ENCODE assay signal across 1 cellular context in genomic region chr5:132177691-132178149, GRCh38.
TF ChIP-seq lines count a peak whose summit lies in the region.

No MANE protein-coding gene starts in this region.

TF ChIP-seq in K562, 482 proteins besides CTCF, POLR2A, EP300 and RAD21 (continued from another document and continues in another):
- TF ChIP-seq, protein P1, sequence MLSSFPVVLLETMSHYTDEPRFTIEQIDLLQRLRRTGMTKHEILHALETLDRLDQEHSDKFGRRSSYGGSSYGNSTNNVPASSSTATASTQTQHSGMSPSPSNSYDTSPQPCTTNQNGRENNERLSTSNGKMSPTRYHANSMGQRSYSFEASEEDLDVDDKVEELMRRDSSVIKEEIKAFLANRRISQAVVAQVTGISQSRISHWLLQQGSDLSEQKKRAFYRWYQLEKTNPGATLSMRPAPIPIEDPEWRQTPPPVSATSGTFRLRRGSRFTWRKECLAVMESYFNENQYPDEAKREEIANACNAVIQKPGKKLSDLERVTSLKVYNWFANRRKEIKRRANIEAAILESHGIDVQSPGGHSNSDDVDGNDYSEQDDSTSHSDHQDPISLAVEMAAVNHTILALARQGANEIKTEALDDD (IDR thresholded peaks at IDR 0.05): no peak
- TF ChIP-seq, protein P2, sequence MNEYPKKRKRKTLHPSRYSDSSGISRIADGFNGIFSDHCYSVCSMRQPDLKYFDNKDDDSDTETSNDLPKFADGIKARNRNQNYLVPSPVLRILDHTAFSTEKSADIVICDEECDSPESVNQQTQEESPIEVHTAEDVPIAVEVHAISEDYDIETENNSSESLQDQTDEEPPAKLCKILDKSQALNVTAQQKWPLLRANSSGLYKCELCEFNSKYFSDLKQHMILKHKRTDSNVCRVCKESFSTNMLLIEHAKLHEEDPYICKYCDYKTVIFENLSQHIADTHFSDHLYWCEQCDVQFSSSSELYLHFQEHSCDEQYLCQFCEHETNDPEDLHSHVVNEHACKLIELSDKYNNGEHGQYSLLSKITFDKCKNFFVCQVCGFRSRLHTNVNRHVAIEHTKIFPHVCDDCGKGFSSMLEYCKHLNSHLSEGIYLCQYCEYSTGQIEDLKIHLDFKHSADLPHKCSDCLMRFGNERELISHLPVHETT (CRISPR knock-in tag; conservative IDR thresholded peaks at IDR 0.05 in 1 of 2, IDR thresholded peaks at IDR 0.05 in 1 of 2): no peak
- TF ChIP-seq LEF1 (IDR thresholded peaks at IDR 0.05) (peak; percentile 85), TCF3 (CRISPR knock-in tag; IDR thresholded peaks at IDR 0.05) (peak; percentile 91), ZKSCAN3 (CRISPR knock-in tag; IDR thresholded peaks at IDR 0.05) (no peak), THAP12 (CRISPR knock-in tag; IDR thresholded peaks at IDR 0.05) (no peak), GTF2A2 (tag; IDR thresholded peaks at IDR 0.05) (no peak), SAFB (IDR thresholded peaks at IDR 0.05; ENCODE audit: borderline replicate concordance, low read depth, low read length) (no peak), TSHZ1 (CRISPR knock-in tag; IDR thresholded peaks at IDR 0.05) (no peak), SUPT5H (IDR thresholded peaks at IDR 0.05) (0 out of 2 replicates have a peak, but pooled peaks have one; percentile 28), SIN3A (IDR thresholded peaks at IDR 0.05; ENCODE audit: borderline replicate concordance in 2 of 2, control insufficient read depth in 1 of 2, low read depth in 2 of 2, low read length in 2 of 2) (no peak), CEBPZ (IDR thresholded peaks at IDR 0.05; ENCODE audit: borderline replicate concordance, low read depth, low read length) (no peak), NR2F6 (CRISPR knock-in tag; IDR thresholded peaks at IDR 0.05) (no peak), FOXK1 (CRISPR knock-in tag; IDR thresholded peaks at IDR 0.05; ENCODE audit: borderline replicate concordance) (no peak), HSF4 (CRISPR knock-in tag; IDR thresholded peaks at IDR 0.05; ENCODE audit: borderline replicate concordance) (no peak), NBN (IDR thresholded peaks at IDR 0.05; ENCODE audit: low read depth) (peak; percentile 53; the same call in 1 of the 2 replicates), ETV5 (CRISPR knock-in tag; IDR thresholded peaks at IDR 0.05; ENCODE audit: low read depth) (peak; percentile 21; the same call in 1 of the 2 replicates), RBFOX2 (IDR thresholded peaks at IDR 0.05; ENCODE audit: low read depth, low read length) (0 out of 2 replicates have a peak, but pooled peaks have one; percentile 23), ZNF584 (CRISPR knock-in tag; IDR thresholded peaks at IDR 0.05; ENCODE audit: low read depth) (peak; percentile 52), CBX8 (IDR thresholded peaks at IDR 0.05; ENCODE audit: borderline replicate concordance, extremely low read depth, low read depth, low read length, poor library complexity, severe bottlenecking) (no peak), FOS (IDR thresholded peaks at IDR 0.05; ENCODE audit: extremely low read depth, insufficient read length) (no peak), XRCC3 (IDR thresholded peaks at IDR 0.05) (no peak), COPS2 (conservative IDR thresholded peaks at IDR 0.05) (no peak), FUS (optimal IDR thresholded peaks at IDR 0.05; ENCODE audit: low read depth, low read length) (no peak), TBL1XR1 (IDR thresholded peaks at IDR 0.05; ENCODE audit: low read length in 2 of 2) (peak in 1 of 2 experiments; percentile 59; a peak in 1 of 4 replicates)
- TF ChIP-seq, protein P3, sequence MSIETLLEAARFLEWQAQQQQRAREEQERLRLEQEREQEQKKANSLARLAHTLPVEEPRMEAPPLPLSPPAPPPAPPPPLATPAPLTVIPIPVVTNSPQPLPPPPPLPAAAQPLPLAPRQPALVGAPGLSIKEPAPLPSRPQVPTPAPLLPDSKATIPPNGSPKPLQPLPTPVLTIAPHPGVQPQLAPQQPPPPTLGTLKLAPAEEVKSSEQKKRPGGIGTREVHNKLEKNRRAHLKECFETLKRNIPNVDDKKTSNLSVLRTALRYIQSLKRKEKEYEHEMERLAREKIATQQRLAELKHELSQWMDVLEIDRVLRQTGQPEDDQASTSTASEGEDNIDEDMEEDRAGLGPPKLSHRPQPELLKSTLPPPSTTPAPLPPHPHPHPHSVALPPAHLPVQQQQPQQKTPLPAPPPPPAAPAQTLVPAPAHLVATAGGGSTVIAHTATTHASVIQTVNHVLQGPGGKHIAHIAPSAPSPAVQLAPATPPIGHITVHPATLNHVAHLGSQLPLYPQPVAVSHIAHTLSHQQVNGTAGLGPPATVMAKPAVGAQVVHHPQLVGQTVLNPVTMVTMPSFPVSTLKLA (conservative IDR thresholded peaks at IDR 0.05): 0 out of 4 replicates have a peak, but pooled peaks of 1 of the 2 experiments have one; percentile 23
- TF ChIP-seq, protein P4, sequence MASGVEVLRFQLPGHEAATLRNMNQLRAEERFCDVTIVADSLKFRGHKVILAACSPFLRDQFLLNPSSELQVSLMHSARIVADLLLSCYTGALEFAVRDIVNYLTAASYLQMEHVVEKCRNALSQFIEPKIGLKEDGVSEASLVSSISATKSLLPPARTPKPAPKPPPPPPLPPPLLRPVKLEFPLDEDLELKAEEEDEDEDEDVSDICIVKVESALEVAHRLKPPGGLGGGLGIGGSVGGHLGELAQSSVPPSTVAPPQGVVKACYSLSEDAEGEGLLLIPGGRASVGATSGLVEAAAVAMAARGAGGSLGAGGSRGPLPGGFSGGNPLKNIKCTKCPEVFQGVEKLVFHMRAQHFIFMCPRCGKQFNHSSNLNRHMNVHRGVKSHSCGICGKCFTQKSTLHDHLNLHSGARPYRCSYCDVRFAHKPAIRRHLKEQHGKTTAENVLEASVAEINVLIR (CRISPR knock-in tag; IDR thresholded peaks at IDR 0.05): 0 out of 2 replicates have a peak, but pooled peaks have one; percentile 14
- TF ChIP-seq, protein P5, sequence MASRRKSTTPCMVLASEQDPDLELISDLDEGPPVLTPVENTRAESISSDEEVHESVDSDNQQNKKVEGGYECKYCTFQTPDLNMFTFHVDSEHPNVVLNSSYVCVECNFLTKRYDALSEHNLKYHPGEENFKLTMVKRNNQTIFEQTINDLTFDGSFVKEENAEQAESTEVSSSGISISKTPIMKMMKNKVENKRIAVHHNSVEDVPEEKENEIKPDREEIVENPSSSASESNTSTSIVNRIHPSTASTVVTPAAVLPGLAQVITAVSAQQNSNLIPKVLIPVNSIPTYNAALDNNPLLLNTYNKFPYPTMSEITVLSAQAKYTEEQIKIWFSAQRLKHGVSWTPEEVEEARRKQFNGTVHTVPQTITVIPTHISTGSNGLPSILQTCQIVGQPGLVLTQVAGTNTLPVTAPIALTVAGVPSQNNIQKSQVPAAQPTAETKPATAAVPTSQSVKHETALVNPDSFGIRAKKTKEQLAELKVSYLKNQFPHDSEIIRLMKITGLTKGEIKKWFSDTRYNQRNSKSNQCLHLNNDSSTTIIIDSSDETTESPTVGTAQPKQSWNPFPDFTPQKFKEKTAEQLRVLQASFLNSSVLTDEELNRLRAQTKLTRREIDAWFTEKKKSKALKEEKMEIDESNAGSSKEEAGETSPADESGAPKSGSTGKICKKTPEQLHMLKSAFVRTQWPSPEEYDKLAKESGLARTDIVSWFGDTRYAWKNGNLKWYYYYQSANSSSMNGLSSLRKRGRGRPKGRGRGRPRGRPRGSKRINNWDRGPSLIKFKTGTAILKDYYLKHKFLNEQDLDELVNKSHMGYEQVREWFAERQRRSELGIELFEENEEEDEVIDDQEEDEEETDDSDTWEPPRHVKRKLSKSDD (conservative IDR thresholded peaks at IDR 0.05; ENCODE audit: low read length): no peak
- TF ChIP-seq, protein P6, sequence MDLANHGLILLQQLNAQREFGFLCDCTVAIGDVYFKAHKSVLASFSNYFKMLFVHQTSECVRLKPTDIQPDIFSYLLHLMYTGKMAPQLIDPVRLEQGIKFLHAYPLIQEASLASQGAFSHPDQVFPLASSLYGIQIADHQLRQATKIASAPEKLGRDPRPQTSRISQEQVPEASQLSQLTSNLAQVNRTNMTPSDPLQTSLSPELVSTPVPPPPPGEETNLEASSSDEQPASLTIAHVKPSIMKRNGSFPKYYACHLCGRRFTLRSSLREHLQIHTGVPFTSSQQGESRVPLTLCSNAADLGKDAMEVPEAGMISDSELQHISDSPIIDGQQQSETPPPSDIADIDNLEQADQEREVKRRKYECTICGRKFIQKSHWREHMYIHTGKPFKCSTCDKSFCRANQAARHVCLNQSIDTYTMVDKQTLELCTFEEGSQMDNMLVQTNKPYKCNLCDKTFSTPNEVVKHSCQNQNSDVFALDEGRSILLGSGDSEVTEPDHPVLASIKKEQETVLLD (IDR thresholded peaks at IDR 0.05): peak; percentile 81
- TF ChIP-seq, protein P7, sequence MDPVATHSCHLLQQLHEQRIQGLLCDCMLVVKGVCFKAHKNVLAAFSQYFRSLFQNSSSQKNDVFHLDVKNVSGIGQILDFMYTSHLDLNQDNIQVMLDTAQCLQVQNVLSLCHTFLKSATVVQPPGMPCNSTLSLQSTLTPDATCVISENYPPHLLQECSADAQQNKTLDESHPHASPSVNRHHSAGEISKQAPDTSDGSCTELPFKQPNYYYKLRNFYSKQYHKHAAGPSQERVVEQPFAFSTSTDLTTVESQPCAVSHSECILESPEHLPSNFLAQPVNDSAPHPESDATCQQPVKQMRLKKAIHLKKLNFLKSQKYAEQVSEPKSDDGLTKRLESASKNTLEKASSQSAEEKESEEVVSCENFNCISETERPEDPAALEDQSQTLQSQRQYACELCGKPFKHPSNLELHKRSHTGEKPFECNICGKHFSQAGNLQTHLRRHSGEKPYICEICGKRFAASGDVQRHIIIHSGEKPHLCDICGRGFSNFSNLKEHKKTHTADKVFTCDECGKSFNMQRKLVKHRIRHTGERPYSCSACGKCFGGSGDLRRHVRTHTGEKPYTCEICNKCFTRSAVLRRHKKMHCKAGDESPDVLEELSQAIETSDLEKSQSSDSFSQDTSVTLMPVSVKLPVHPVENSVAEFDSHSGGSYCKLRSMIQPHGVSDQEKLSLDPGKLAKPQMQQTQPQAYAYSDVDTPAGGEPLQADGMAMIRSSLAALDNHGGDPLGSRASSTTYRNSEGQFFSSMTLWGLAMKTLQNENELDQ (CRISPR knock-in tag; IDR thresholded peaks at IDR 0.05; ENCODE audit: borderline replicate concordance): no peak
